Comparison of ENCODE assay signal across 8 cellular contexts in the genomic region with DNA sequence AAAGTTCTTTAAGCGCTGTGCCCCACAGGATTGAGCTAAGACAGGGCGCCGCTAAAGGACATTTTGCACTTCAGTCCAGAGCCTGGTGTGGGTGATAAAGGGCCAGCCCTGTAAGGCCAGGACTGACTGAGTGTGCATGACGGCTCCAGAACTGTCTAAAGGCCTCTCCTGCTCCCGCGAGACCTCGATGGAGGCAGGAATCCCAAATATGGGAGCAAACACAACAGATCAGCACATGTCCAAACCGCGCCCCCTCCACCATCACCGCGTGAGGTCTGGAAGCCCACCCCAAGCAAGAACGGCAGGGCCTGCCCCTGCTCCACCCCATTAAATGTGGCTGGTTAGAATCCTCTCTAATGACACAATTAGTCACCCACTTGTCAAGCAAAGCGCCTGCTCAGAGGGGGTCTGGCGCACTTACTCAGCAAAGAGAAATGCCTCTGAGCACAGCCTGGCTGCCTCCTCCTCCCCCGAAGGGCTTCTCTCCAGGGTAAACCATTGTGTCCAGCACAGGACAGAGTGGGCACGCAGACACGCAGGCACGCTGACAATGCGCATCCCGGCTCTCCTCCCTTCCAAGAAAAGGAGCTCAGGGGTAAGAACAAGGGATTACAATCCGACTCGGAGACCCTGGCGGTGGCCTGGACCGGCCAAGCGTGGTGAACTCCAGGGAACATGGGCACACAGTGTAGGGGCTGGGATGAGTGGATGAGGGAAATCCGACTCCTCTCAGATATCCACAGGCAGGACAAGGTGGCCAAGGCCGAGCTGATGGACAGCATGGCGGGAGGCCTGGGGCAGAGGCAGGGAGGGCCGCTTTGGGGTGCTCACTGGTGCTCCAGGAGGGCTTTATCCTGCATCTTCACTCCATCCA. TPM values are rescaled to one million over a fixed set of nuclear protein-coding genes. Genes with fewer than 3 reads are reported as not detected.
DNase-seq lines count a peak whose midpoint lies in the region; ATAC-seq and TF ChIP-seq lines count a peak whose summit lies in the region.

No MANE protein-coding gene starts in this region.

- H3K27me3 ChIP-seq in testis, result no peaks in the 10 kb centered on the region

- TF ChIP-seq POLR2A in lower leg skin (IDR thresholded peaks at IDR 0.05) (no peak), testis (IDR thresholded peaks at IDR 0.05) (no peak)

- peaks cover 34% of the 10 kb centered on the region for H3K4me1 ChIP-seq in testis

- ATAC-seq in GM19452 (IDR thresholded peaks at IDR 0.05; ENCODE audit: unreplicated experiment), result no peak
- ATAC-seq in GM18498 (IDR thresholded peaks at IDR 0.05; ENCODE audit: unreplicated experiment), result no peak

- DNase-seq in EH (ENCODE audit: low read depth) (peak; percentile 100), NCI-H82 (lab: John Stamatoyannopoulos, UW) (peak; percentile 97), dermis blood vessel endothelial cell (peak; percentile 75), lower leg skin (ENCODE audit: low spot score in 2 of 2) (peak; percentile 82 to 95), testis (peak; percentile 94), germinal center (ENCODE audit: low spot score) (no peak)

- no peaks in the 10 kb centered on the region for H3K9me3 ChIP-seq in testis

- TF ChIP-seq CTCF in lower leg skin (IDR thresholded peaks at IDR 0.05) (no peak), testis (IDR thresholded peaks at IDR 0.05) (no peak)

- intact Hi-C loops in lower leg skin (cut with DNase I; ENCODE audit: low total_unique reads), result no loop called here
- intact Hi-C loops in testis (cut with DNase I; ENCODE audit: low total_unique reads), result loop anchor here (10.0 kb wide), 1 partner anchor 185 kb away; no protein-coding TSS in a partner anchor

- H3K4me3 ChIP-seq in lower leg skin (ENCODE audit: low read depth, poor library complexity, severe bottlenecking) (no peak overlapping the region), testis (peak overlapping the region; percentile 77 to 85)

- H3K36me3 ChIP-seq in testis (ENCODE audit: low read depth, missing control alignments), result no peaks in the 10 kb centered on the region

- H3K27ac ChIP-seq in testis, result peak overlapping the region; percentile 93 to 96

- WGBS in lower leg skin, 2 donors, result 39 to 46% methylated on average over 28 of the region's 29 CpGs
- 2 to 13% methylated on average over 22 to 29 of the region's 29 CpGs for WGBS in testis, 2 donors

RNA-seq across cellular contexts. Expression of a gene that starts 1.5 kb away (rescaled TPM):
- total RNA-seq in dermis blood vessel endothelial cell (131 and 250 TPM in 2 replicates), lower leg skin (10 to 100 TPM; 31.6 to 97.4 (median 47.1) TPM), testis (100 to 1,000 TPM; 217 to 272 TPM)
- polyA plus RNA-seq in testis (ENCODE audit: insufficient read depth, low read depth, low replicate concordance), result 253 TPM

RNA-seq across cellular contexts. Expression of a gene that starts 17.1 kb away (rescaled TPM):
- total RNA-seq in dermis blood vessel endothelial cell (20.8 and 23.1 TPM in 2 replicates), lower leg skin (10 to 100 TPM; 16.1 to 28.8 (median 21.0) TPM), testis (10 to 100 TPM; 31.7 to 40.5 TPM)
- 44.6 TPM for polyA plus RNA-seq in testis (ENCODE audit: insufficient read depth, low read depth, low replicate concordance)

RNA-seq across cellular contexts. Expression of a gene that starts 17.3 kb away (rescaled TPM):
- 23.1 and 31.3 TPM in 2 replicates for total RNA-seq in dermis blood vessel endothelial cell
- total RNA-seq in lower leg skin, result 10 to 100 TPM; 27.4 to 40.9 (median 33.7) TPM
- total RNA-seq in testis, result 10 to 100 TPM; 37.5 to 45.3 TPM
- polyA plus RNA-seq in testis (ENCODE audit: insufficient read depth, low read depth, low replicate concordance), result 122 TPM

RNA-seq across cellular contexts. Expression of a gene that starts 27.8 kb away (rescaled TPM):
- 146 and 355 TPM in 2 replicates for total RNA-seq in dermis blood vessel endothelial cell
- total RNA-seq in lower leg skin, result 100 to 1,000 TPM; 179 to 260 (median 189) TPM
- 100 to 1,000 TPM; 365 to 461 TPM for total RNA-seq in testis
- 196 TPM for polyA plus RNA-seq in testis (ENCODE audit: insufficient read depth, low read depth, low replicate concordance)

RNA-seq across cellular contexts. Expression of a gene that starts 28.6 kb away (rescaled TPM):
- total RNA-seq in dermis blood vessel endothelial cell, result 29.5 and 37.8 TPM in 2 replicates
- 10 to 100 TPM; 33.4 to 38.4 (median 33.8) TPM for total RNA-seq in lower leg skin
- 100 to 1,000 TPM in 1 of 2 donors, 10 to 100 TPM in 1; 51.7 to 102 TPM for total RNA-seq in testis
- polyA plus RNA-seq in testis (ENCODE audit: insufficient read depth, low read depth, low replicate concordance), result 38.5 TPM
